Comparison of ENCODE assay signal across 14 cellular contexts in the genomic region with DNA sequence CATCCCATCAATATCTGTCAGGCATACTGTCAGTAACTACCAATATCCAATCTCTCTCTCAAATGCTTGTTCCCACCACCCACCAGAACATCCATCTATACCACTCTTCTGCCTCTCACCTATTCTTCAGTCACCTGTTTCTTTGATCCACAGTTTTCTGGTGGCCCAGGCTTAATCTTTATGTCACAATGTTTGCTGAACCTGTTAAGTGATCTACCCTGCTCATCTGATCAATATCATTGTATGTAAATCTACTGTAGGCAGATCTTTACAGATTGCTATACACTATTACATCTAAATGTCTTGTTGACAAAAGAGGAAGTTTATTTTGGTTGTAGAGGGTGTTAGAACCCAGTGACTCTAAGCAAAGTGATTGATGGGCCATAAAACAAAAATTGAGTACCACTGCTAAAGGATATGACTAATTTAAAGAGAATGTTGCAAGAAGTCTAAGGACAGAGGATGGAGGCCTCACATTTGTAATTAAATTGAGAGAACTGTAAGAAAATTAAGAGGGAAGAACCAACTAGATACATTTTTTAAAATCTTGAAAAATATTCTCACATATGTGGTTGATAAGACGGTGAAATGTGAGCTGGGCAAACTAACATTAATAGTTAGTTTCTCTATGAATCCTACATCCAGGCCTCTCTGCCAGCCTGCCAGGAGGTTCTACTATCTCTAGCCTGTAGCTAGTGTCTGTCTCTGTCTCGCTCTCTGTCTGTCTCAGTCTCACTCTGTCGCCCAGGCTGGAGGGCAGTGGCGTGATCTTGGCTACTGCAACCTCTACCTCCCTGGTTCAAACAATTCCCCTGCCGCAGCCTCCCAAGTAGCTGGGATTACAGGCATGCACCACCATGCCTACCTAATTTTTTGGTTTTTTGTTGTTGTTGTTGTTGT. TPM values are rescaled to one million over a fixed set of nuclear protein-coding genes. Genes with fewer than 3 reads are reported as not detected.
A peak's percentile ranks its signal among the peaks of the same experiment; 100 is the strongest.
DNase-seq lines count a peak whose midpoint lies in the region; ATAC-seq and TF ChIP-seq lines count a peak whose summit lies in the region.
"Had no signal": no experiment of that assay in that cellular context is flagged by ENCODE, and none has a peak within 500 bp of the region (broad histone marks: within the 10 kb centered on the region; RNA-seq: fewer than 3 reads in every experiment).

No MANE protein-coding gene starts in this region.

- intact Hi-C loops in HCT116 (cut with micrococcal nuclease) = no loop called here
- intact Hi-C loops in CD14-positive monocyte (cut with micrococcal nuclease) = no loop called here

- 0 out of 2 replicates have a peak overlapping the region, but pooled peaks have one; percentile 17 for H3K4me3 ChIP-seq in ACC112 (ENCODE audit: low read depth, low read length)
- no peak overlapping the region for H3K4me3 ChIP-seq in HCT116 (replicated peaks in 1 of 2; ENCODE audit: low read depth in 1 of 2, low read length in 2 of 2)
- H3K4me3 ChIP-seq in RWPE2 (ENCODE audit: severe bottlenecking) = no peak overlapping the region
- H3K4me3 ChIP-seq: skin epidermis had no signal

- ATAC-seq in HCT116 = peak; percentile 75
- ATAC-seq in RWPE2 (ENCODE audit: low read depth) = peak; percentile 55; the same call in 2 of the 3 replicates
- ATAC-seq in foreskin keratinocyte = peak; percentile 21
- ATAC-seq in GM18909 (IDR thresholded peaks at IDR 0.05; ENCODE audit: poor library complexity, unreplicated experiment) = no peak
- no peak for ATAC-seq in HG02884 (IDR thresholded peaks at IDR 0.05; ENCODE audit: unreplicated experiment)
- ATAC-seq: Right ventricle myocardium inferior had no signal

- TF ChIP-seq RAD21 in HCT116 (IDR thresholded peaks at IDR 0.05; ENCODE audit: low read depth) = no peak

- H3K9me3 ChIP-seq in HCT116 (ENCODE audit: control insufficient read depth in 1 of 2, insufficient read depth in 1 of 2, low read depth in 1 of 2, low read length in 2 of 2) (no peaks in the 10 kb centered on the region), RWPE2 (ENCODE audit: severe bottlenecking) (no peaks in the 10 kb centered on the region)

- POLR2A ChIA-PET in HCT116 (lab: Charles Lee) = interaction anchor here (0.6 kb wide), 1 partner anchor 939 kb away, joined by 3 read pairs; no protein-coding TSS in a partner anchor

- BruUV-seq in HCT116 (replicated peaks; lab: Mats Ljungman, UMichigan) = no TSS peak

- CTCF ChIA-PET in HCT116 (lab: Charles Lee) = no interaction called here

- peaks cover 22% of the 10 kb centered on the region for H3K4me1 Mint-ChIP-seq in CD14-positive monocyte

- H2AFZ ChIP-seq in ACC112 (ENCODE audit: low read length, unreplicated experiment) = no peak overlapping the region
- H2AFZ ChIP-seq in HCT116 (ENCODE audit: low read depth, low read length, poor library complexity, severe bottlenecking) = no peak overlapping the region

- H3K27ac ChIP-seq in ACC112 (ENCODE audit: low read depth, low read length) = peak overlapping the region; percentile 70
- H3K27ac ChIP-seq in HCT116 (ENCODE audit: low read depth, low read length) = peak overlapping the region; percentile 49
- H3K27ac ChIP-seq in RWPE2 (ENCODE audit: poor library complexity, severe bottlenecking) = peak overlapping the region; percentile 80
- H3K27ac ChIP-seq in foreskin keratinocyte = no peak overlapping the region

- H4K20me1 ChIP-seq in HCT116 (ENCODE audit: insufficient read depth) = peaks cover 21% of the 10 kb centered on the region

- no peak overlapping the region for H3K9ac ChIP-seq in HCT116 (ENCODE audit: low read length)

- peaks cover 3 to 22% of the 10 kb centered on the region in 2 donors for H3K36me3 Mint-ChIP-seq in CD14-positive monocyte

- H3K36me3 ChIP-seq in ACC112 (ENCODE audit: insufficient read depth, low read length) (no peaks in the 10 kb centered on the region; the same call in 1 of the 2 replicates), HCT116 (ENCODE audit: control insufficient read depth in 1 of 2, insufficient read depth in 2 of 2, low read length in 2 of 2) (no peaks in the 10 kb centered on the region; a peak in 1 of 4 replicates), RWPE2 (ENCODE audit: low read depth) (no peaks in the 10 kb centered on the region)

- RAD21 ChIA-PET in HCT116 (lab: Charles Lee; ENCODE audit: low non-redundant PET in 1 of 2, low total read pairs in 2 of 2, uncharacterized antibody in 2 of 2, unreplicated experiment in 2 of 2) = no interaction called here

- TF ChIP-seq CTCF in HCT116 (IDR thresholded peaks at IDR 0.05 in 2 of 3, conservative IDR thresholded peaks at IDR 0.05 in 1 of 3; ENCODE audit: borderline replicate concordance in 1 of 3, insufficient read depth in 1 of 3, low read depth in 2 of 3, low read length in 2 of 3) = no peak
- TF ChIP-seq CTCF in RWPE2 (IDR thresholded peaks at IDR 0.05; ENCODE audit: poor library complexity, severe bottlenecking) = no peak
- no peak for TF ChIP-seq CTCF in foreskin keratinocyte (conservative IDR thresholded peaks at IDR 0.05)
- no peak for TF ChIP-seq CTCF in CD14-positive monocyte (IDR thresholded peaks at IDR 0.05)

- DNase-seq in HCT116 (ENCODE audit: low read depth, low spot score) = no peak
- no peak for DNase-seq in RWPE2 (ENCODE audit: low spot score)
- DNase-seq in foreskin keratinocyte = peak in 1 of 2 donors; percentile 54
- DNase-seq in GM19238 (ENCODE audit: insufficient read length, low spot score) = no peak
- DNase-seq in CD14-positive monocyte (ENCODE audit: low spot score) = no peak
- DNase-seq: activated CD4-positive, alpha-beta T cell treated with anti-CD3 and anti-CD28 coated beads for 4 hours; amniotic stem cell; NCI-H1930; stimulated activated CD8-positive, alpha-beta memory T cell treated with anti-CD3 and anti-CD28 coated beads, Interleukin-4, amount 100 ng/mL, for 48 hours had no signal

- peaks cover 45% of the 10 kb centered on the region for H3K4me1 ChIP-seq in ACC112 (ENCODE audit: control insufficient read depth, insufficient read depth, low read length, unreplicated experiment)
- peaks cover 23 to 61% of the 10 kb centered on the region in 2 experiments for H3K4me1 ChIP-seq in HCT116 (ENCODE audit: control insufficient read depth in 1 of 2, insufficient read depth in 2 of 2, low read length in 2 of 2)
- peaks cover 47% of the 10 kb centered on the region for H3K4me1 ChIP-seq in RWPE2 (ENCODE audit: insufficient read depth, poor library complexity, severe bottlenecking)
- peaks cover 36% of the 10 kb centered on the region for H3K4me1 ChIP-seq in foreskin keratinocyte

- peaks cover 89% of the 10 kb centered on the region for H3K79me2 ChIP-seq in ACC112 (ENCODE audit: control insufficient read depth, insufficient read depth, low read length, unreplicated experiment)
- peaks cover 97% of the 10 kb centered on the region for H3K79me2 ChIP-seq in HCT116 (ENCODE audit: insufficient read depth, low read length)

- no peaks in the 10 kb centered on the region for H3K27me3 Mint-ChIP-seq in CD14-positive monocyte (ENCODE audit: low read depth in 3 of 3)

- peak overlapping the region; percentile 35 for H3K4me2 ChIP-seq in HCT116 (ENCODE audit: low read length)

- no peaks in the 10 kb centered on the region for H3K9me3 Mint-ChIP-seq in CD14-positive monocyte

- H3K27me3 ChIP-seq in ACC112 (ENCODE audit: insufficient read depth, low read length) (no peaks in the 10 kb centered on the region), HCT116 (ENCODE audit: insufficient read depth, low read length) (no peaks in the 10 kb centered on the region), RWPE2 (ENCODE audit: insufficient read depth, poor library complexity, severe bottlenecking) (no peaks in the 10 kb centered on the region), foreskin keratinocyte (no peaks in the 10 kb centered on the region)

- H3K27ac Mint-ChIP-seq in CD14-positive monocyte = peak overlapping the region in 3 of 7 donors; percentile 21 to 73 (median 68)

- H3K9me2 ChIP-seq in HCT116 (ENCODE audit: insufficient read depth) = no peaks in the 10 kb centered on the region

- no peak for TF ChIP-seq POLR2A in HCT116 (IDR thresholded peaks at IDR 0.05; ENCODE audit: borderline replicate concordance, extremely low read depth, insufficient read depth, insufficient read length)

- no peak overlapping the region for H3K4me3 Mint-ChIP-seq in CD14-positive monocyte

TF ChIP-seq in HCT116, 20 proteins besides CTCF, POLR2A, EP300 and RAD21:
- no peak for TF ChIP-seq TCF7L2 (IDR thresholded peaks at IDR 0.05; ENCODE audit: borderline replicate concordance, extremely low read depth, insufficient read depth, insufficient read length)
- peak; percentile 53 for TF ChIP-seq FOSL1 (IDR thresholded peaks at IDR 0.05; ENCODE audit: low read depth)

RNA-seq across cellular contexts. Expression of gene EGLN1, which starts 34.1 kb away (rescaled TPM):
- 27.1 TPM for total RNA-seq in HCT116 (2021; ENCODE audit: unreplicated experiment)
- polyA plus RNA-seq in HCT116 (2012) = 21.8 and 28.5 TPM in 2 replicates
- total RNA-seq in foreskin keratinocyte = 18.6 and 19.5 TPM in 2 replicates
- polyA plus RNA-seq in foreskin keratinocyte = 4.0 and 4.4 TPM in 2 replicates
- polyA plus RNA-seq in CD14-positive monocyte = 10 to 100 TPM; 23.1 to 27.7 TPM

RNA-seq across cellular contexts. Expression of gene SPRTN, which starts 49.9 kb away (rescaled TPM):
- total RNA-seq in HCT116 (2021; ENCODE audit: unreplicated experiment) (14.9 TPM), foreskin keratinocyte (22.0 and 23.3 TPM in 2 replicates)
- 6.3 and 6.4 TPM in 2 replicates for polyA plus RNA-seq in HCT116 (2012)
- polyA plus RNA-seq in foreskin keratinocyte (7.3 and 7.6 TPM in 2 replicates), CD14-positive monocyte (1 to 10 TPM; 7.8 to 9.1 TPM)

RNA-seq across cellular contexts. Expression of gene EXOC8, which starts 50.4 kb away (rescaled TPM):
- total RNA-seq in HCT116 (2021; ENCODE audit: unreplicated experiment) = 12.7 TPM
- polyA plus RNA-seq in HCT116 (2012) = 3.5 and 4.5 TPM in 2 replicates
- 13.5 and 14.8 TPM in 2 replicates for total RNA-seq in foreskin keratinocyte
- polyA plus RNA-seq in foreskin keratinocyte = 3.0 and 3.3 TPM in 2 replicates
- polyA plus RNA-seq in CD14-positive monocyte = 1 to 10 TPM; 2.8 to 3.1 TPM

Comparison
In these comparisons a context has a peak if more than half of its experiments do, and no peak if none do; other contexts are left out.
1. ATAC-seq: peak in HCT116 (single experiment), RWPE2 (single experiment) and foreskin keratinocyte (single experiment); none in GM18909 (single experiment) and HG02884 (single experiment).